ENCODE assay signal across 8 cellular contexts in the genomic region with DNA sequence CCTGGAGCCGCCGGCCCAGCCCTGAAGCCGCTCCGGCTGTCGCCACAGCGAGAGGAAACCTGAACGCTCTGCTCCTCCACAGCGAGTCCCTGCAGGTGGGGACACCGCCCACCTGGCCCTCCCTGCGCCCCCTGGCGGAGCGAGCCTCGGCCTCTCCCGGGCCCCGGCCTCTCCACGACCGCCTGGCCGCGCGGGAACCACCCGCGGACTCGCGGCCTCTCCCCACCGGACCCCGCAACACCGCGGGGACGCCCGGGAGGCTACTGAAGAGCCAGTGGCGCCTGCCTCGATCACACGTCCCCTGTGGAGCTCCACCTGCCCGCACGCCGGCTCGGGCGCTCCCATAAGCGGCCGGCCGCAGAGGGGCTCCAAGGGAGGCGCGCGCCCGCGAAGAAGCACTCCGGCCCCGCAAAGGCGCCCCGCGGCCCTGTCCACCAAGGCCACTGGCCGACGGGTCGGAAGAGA.
A peak's percentile ranks its signal among the peaks of the same experiment; 100 is the strongest.
DNase-seq lines count a peak whose midpoint lies in the region; ATAC-seq, FAIRE-seq and TF ChIP-seq lines count a peak whose summit lies in the region.

No MANE protein-coding gene starts in this region.

- H3K9me2 ChIP-seq in SK-N-SH, result no peaks in the 10 kb centered on the region

- intact Hi-C loops in left ventricle myocardium inferior (cut with micrococcal nuclease), result loop anchor here (10.0 kb wide), 2 partner anchors 114 to 196 kb away; a partner anchor contains a TSS

- H3K4me2 ChIP-seq in A549 (peak overlapping the region; percentile 89), SK-N-SH (peak overlapping the region; percentile 74)

- H3K27ac Mint-ChIP-seq in activated naive CD4-positive, alpha-beta T cell treated with anti-CD3 and anti-CD28 coated beads, Interleukin-2, amount 50 U/mL, for 24 hours, result peak overlapping the region; percentile 95

- H3K4me1 ChIP-seq in A549, result 0 out of 3 replicates have a peak, but pooled peaks cover 5% of the 10 kb centered on the region
- no peaks in the 10 kb centered on the region for H3K4me1 ChIP-seq in HEK293 (ENCODE audit: control insufficient read depth, insufficient read depth, low read length)
- no peaks in the 10 kb centered on the region; a peak in 1 of 4 replicates for H3K4me1 ChIP-seq in SK-N-SH (ENCODE audit: control insufficient read depth in 1 of 2, insufficient read depth in 2 of 2, low read depth in 1 of 2, low read length in 1 of 2)
- H3K4me1 ChIP-seq in left ventricle myocardium inferior, result peaks cover 32% of the 10 kb centered on the region

- H3K27me3 Mint-ChIP-seq in activated naive CD4-positive, alpha-beta T cell treated with anti-CD3 and anti-CD28 coated beads, Interleukin-2, amount 50 U/mL, for 24 hours, result no peaks in the 10 kb centered on the region

- POLR2A ChIA-PET in A549 (lab: Yijun Ruan, JAX), result no interaction called here
- POLR2A ChIA-PET in HEK293 (lab: Yijun Ruan, JAX), result no interaction called here
- POLR2A ChIA-PET in SK-N-SH (lab: Yijun Ruan, JAX), result no interaction called here

- no peaks in the 10 kb centered on the region for H4K20me1 ChIP-seq in SK-N-SH (ENCODE audit: insufficient read depth)

- H3K4me3 ChIP-seq in A549, result peak overlapping the region; percentile 41
- H3K4me3 ChIP-seq in HEK293 (ENCODE audit: low read depth, low read length), result peak overlapping the region; percentile 39
- H3K4me3 ChIP-seq in SK-N-SH (ENCODE audit: low read depth in 2 of 2, low read length in 1 of 2), result peak overlapping the region; percentile 35 to 56
- peak overlapping the region; percentile 67 for H3K4me3 ChIP-seq in left ventricle myocardium inferior
- H3K4me3 ChIP-seq in skin epidermis, result peak overlapping the region in 4 of 7 experiments; percentile 18 to 40 (median 30)

- TF ChIP-seq EP300 in A549 (IDR thresholded peaks at IDR 0.05) (no peak), SK-N-SH (IDR thresholded peaks at IDR 0.05; ENCODE audit: borderline replicate concordance in 1 of 2, low read depth in 1 of 2, low read length in 1 of 2) (no peak)

- no peak overlapping the region for H2AFZ ChIP-seq in SK-N-SH (ENCODE audit: low read depth)

- DNase-seq in A549 (ENCODE audit: low read depth in 1 of 2, low spot score in 1 of 2) (peak; percentile 44 to 72), SK-N-SH (peak; percentile 91), left ventricle myocardium inferior (peak; percentile 60), NCI-H2081 treated with DMSO at 0.1 percent for 48 hours (lab: John Stamatoyannopoulos, UW) (no peak)

- H3K9ac ChIP-seq in SK-N-SH, result no peak overlapping the region

- no peak for TF ChIP-seq POLR2A in A549 (IDR thresholded peaks at IDR 0.05; ENCODE audit: low read length)

- CTCF ChIA-PET in A549 (lab: Yijun Ruan, JAX), result interaction anchor here (0.6 to 7.6 kb wide), 55 partner anchors 9 to 398 kb away, joined by 3 to 94 read pairs (median 4); a partner anchor contains a TSS
- CTCF ChIA-PET in HEK293 (lab: Yijun Ruan, JAX), result interaction anchor here (0.5 to 2.5 kb wide), 31 partner anchors 9 to 413 kb away, joined by 3 to 10 read pairs (median 4); a partner anchor contains a TSS
- CTCF ChIA-PET in SK-N-SH (lab: Yijun Ruan, JAX), result interaction anchor here (0.6 to 4.5 kb wide), 63 partner anchors 10 to 281 kb away, joined by 3 to 64 read pairs (median 4); a partner anchor contains a TSS

- TF ChIP-seq CTCF in A549 (IDR thresholded peaks at IDR 0.05) (peak; percentile 76), HEK293 (tag by site-specific recombination; IDR thresholded peaks at IDR 0.05) (peak; percentile 87), SK-N-SH (IDR thresholded peaks at IDR 0.05) (peak; percentile 66), left ventricle myocardium inferior (IDR thresholded peaks at IDR 0.05; ENCODE audit: borderline replicate concordance) (peak; percentile 87)

- peaks cover 62% of the 10 kb centered on the region for H3K4me1 Mint-ChIP-seq in activated naive CD4-positive, alpha-beta T cell treated with anti-CD3 and anti-CD28 coated beads, Interleukin-2, amount 50 U/mL, for 24 hours

- WGBS in A549 (ENCODE audit: missing lambda C conversion rate), result 6% methylated on average over 25 of the region's 54 CpGs
- WGBS in SK-N-SH (ENCODE audit: low lambda C conversion rate), result 3% methylated on average over 8 of the region's 54 CpGs

- no peaks in the 10 kb centered on the region for H3F3A ChIP-seq in SK-N-SH (replicated peaks; ENCODE audit: insufficient read depth)

- no peaks in the 10 kb centered on the region for H3K36me3 Mint-ChIP-seq in activated naive CD4-positive, alpha-beta T cell treated with anti-CD3 and anti-CD28 coated beads, Interleukin-2, amount 50 U/mL, for 24 hours

- H3K79me2 ChIP-seq in SK-N-SH (ENCODE audit: insufficient read depth), result no peaks in the 10 kb centered on the region

- peak; percentile 86 to 97 for ATAC-seq in A549
- no peak for ATAC-seq in HG02884 (IDR thresholded peaks at IDR 0.05; ENCODE audit: unreplicated experiment)

- H3K36me3 ChIP-seq in HEK293 (ENCODE audit: control insufficient read depth in 2 of 2, insufficient read depth in 1 of 2, low read length in 2 of 2) (no peaks in the 10 kb centered on the region), SK-N-SH (replicated peaks in 1 of 2; ENCODE audit: control insufficient read depth in 1 of 2, insufficient read depth in 2 of 2, low read length in 1 of 2) (no peaks in the 10 kb centered on the region), left ventricle myocardium inferior (no peaks in the 10 kb centered on the region)

- H3K9me3 Mint-ChIP-seq in activated naive CD4-positive, alpha-beta T cell treated with anti-CD3 and anti-CD28 coated beads, Interleukin-2, amount 50 U/mL, for 24 hours, result no peaks in the 10 kb centered on the region

- H3K9me3 ChIP-seq in A549 (no peaks in the 10 kb centered on the region), HEK293 (ENCODE audit: control insufficient read depth, insufficient read depth, low read depth, low read length) (no peaks in the 10 kb centered on the region), SK-N-SH (no peaks in the 10 kb centered on the region), left ventricle myocardium inferior (replicated peaks) (no peaks in the 10 kb centered on the region)

- no peak for FAIRE-seq in A549 (lab: Jason Lieb, UNC)

- peak overlapping the region; percentile 21 to 84; a peak in 5 of 6 replicates for H3K27ac ChIP-seq in A549
- H3K27ac ChIP-seq in HEK293 (ENCODE audit: extremely low read depth, low read depth, low read length), result no peak overlapping the region; the same call in 1 of the 2 replicates
- H3K27ac ChIP-seq in SK-N-SH (ENCODE audit: low read depth in 2 of 2, low read length in 1 of 2), result no peak overlapping the region
- H3K27ac ChIP-seq in left ventricle myocardium inferior (replicated peaks), result no peak overlapping the region
- peak overlapping the region in 2 of 21 experiments; percentile 36 to 63 for H3K27ac ChIP-seq in skin epidermis

- TF ChIP-seq RAD21 in A549 (conservative IDR thresholded peaks at IDR 0.05 in 1 of 2, IDR thresholded peaks at IDR 0.05 in 1 of 2) (peak; percentile 43 to 57; a peak in 4 of 5 replicates), SK-N-SH (IDR thresholded peaks at IDR 0.05; ENCODE audit: low read length) (peak; percentile 60)

- peaks cover 26% of the 10 kb centered on the region for H3K27me3 ChIP-seq in SK-N-SH (ENCODE audit: insufficient read depth)
- H3K27me3 ChIP-seq in left ventricle myocardium inferior (ENCODE audit: low read depth), result peaks cover 9% of the 10 kb centered on the region

- peak overlapping the region; percentile 87 for H3K4me3 Mint-ChIP-seq in activated naive CD4-positive, alpha-beta T cell treated with anti-CD3 and anti-CD28 coated beads, Interleukin-2, amount 50 U/mL, for 24 hours

TF ChIP-seq in A549, 52 proteins besides CTCF, POLR2A, EP300 and RAD21 (continues in another document):
- no peak for TF ChIP-seq RARB (CRISPR knock-in tag; IDR thresholded peaks at IDR 0.05)
- TF ChIP-seq HEYL (CRISPR knock-in tag; IDR thresholded peaks at IDR 0.05), result no peak
- TF ChIP-seq, protein P1, sequence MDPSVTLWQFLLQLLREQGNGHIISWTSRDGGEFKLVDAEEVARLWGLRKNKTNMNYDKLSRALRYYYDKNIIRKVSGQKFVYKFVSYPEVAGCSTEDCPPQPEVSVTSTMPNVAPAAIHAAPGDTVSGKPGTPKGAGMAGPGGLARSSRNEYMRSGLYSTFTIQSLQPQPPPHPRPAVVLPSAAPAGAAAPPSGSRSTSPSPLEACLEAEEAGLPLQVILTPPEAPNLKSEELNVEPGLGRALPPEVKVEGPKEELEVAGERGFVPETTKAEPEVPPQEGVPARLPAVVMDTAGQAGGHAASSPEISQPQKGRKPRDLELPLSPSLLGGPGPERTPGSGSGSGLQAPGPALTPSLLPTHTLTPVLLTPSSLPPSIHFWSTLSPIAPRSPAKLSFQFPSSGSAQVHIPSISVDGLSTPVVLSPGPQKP (IDR thresholded peaks at IDR 0.05; ENCODE audit: low read depth, low read length), result no peak

TF ChIP-seq in HEK293, 187 proteins besides CTCF, POLR2A, EP300 and RAD21 (continues in another document):
- TF ChIP-seq MEIS1 (CRISPR knock-in tag; IDR thresholded peaks at IDR 0.05; ENCODE audit: borderline replicate concordance) (no peak), ZNF501 (tag by site-specific recombination; IDR thresholded peaks at IDR 0.05) (peak; percentile 36; the same call in 1 of the 2 replicates), KLF16 (tag by site-specific recombination; IDR thresholded peaks at IDR 0.05) (peak; percentile 81; the same call in 1 of the 2 replicates)

TF ChIP-seq in SK-N-SH, 30 proteins besides CTCF, POLR2A, EP300 and RAD21:
- TF ChIP-seq SMC3 (IDR thresholded peaks at IDR 0.05; ENCODE audit: low read depth, low read length) (peak; percentile 76), RXRA (IDR thresholded peaks at IDR 0.05; ENCODE audit: borderline replicate concordance, low read depth) (no peak)

Comparison
In these comparisons a context has a peak if more than half of its experiments do, and no peak if none do; other contexts are left out.
1. H3K27ac ChIP-seq: peak in A549 (2 of 2); none in HEK293 (single experiment), SK-N-SH (0 of 2) and left ventricle myocardium inferior (single experiment).
2. Peak in every context shown above with its lines, with median percentiles within 50 percentile points of each other: H3K4me3 ChIP-seq and CTCF ChIP-seq.